Comparison of ENCODE assay signal across 25 cellular contexts in genomic region chr10:51672039-51672535, GRCh38.
"Had no signal": no experiment of that assay in that cellular context is flagged by ENCODE, and none has a peak within 500 bp of the region (broad histone marks: within the 10 kb centered on the region; RNA-seq: fewer than 3 reads in every experiment).

No MANE protein-coding gene starts in this region.

- H3K4me3 ChIP-seq: left lung, lower lobe of right lung, ovary, prostate gland, skin epidermis, stomach, testis, thyroid gland, transverse colon, upper lobe of left lung, vagina had no signal

- H3K36me3 ChIP-seq: left lung, lower lobe of right lung, ovary, prostate gland, stomach, thyroid gland, transverse colon, upper lobe of left lung, vagina had no signal

- DNase-seq: hippocampal formation; left colon; left lung; lower lobe of right lung; mammary epithelial cell; mesendoderm; naive B cell; ovary; posterior cingulate gyrus; retina; right cardiac atrium; stimulated activated CD4-positive, alpha-beta T cell treated with anti-CD3 and anti-CD28 coated beads, Interleukin-12 subunit alpha, Interleukin-12 subunit beta, amount 100 ng/mL, for 4 hours; stimulated activated CD4-positive, alpha-beta T cell treated with anti-CD3 and anti-CD28 coated beads, Interleukin-15, amount 100 ng/mL, for 24 hours; stimulated activated CD4-positive, alpha-beta T cell treated with anti-CD3 and anti-CD28 coated beads, Interleukin-2, amount 100 ng/mL, for 24 hours; stimulated activated CD4-positive, alpha-beta T cell treated with anti-CD3 and anti-CD28 coated beads, Interleukin-4, amount 100 ng/mL, for 1 hour; stimulated activated naive B cell treated with anti-CD40 and anti-IgM and Interleukin-4, amounts not matched to agents 10 μg/mL and 1 μg/mL and 100 μg/mL, for 72 hours; stimulated activated naive CD8-positive, alpha-beta T cell treated with anti-CD3 and anti-CD28 coated beads, Interleukin-15, Interleukin-2, amounts not matched to agents 100 U/mL and 50 U/mL, for 24 hours; stomach; testis; thyroid gland; transverse colon; upper lobe of left lung had no signal

- H3K4me1 ChIP-seq: left lung, lower lobe of right lung, prostate gland, testis, thyroid gland, upper lobe of left lung had no signal

- H3K9me3 ChIP-seq: ovary, prostate gland, testis, thyroid gland, upper lobe of left lung, vagina had no signal

- H3K27ac ChIP-seq: left lung, lower lobe of right lung, ovary, prostate gland, skin epidermis, stomach, testis, thyroid gland, transverse colon, upper lobe of left lung, vagina had no signal
